In genomic region chr10:98134431-98135221, GRCh38 we compare ENCODE assay signal across 8 cellular contexts. TPM values are rescaled to one million over a fixed set of nuclear protein-coding genes. Genes with fewer than 3 reads are reported as not detected.
DNase-seq lines count a peak whose midpoint lies in the region; ATAC-seq and TF ChIP-seq lines count a peak whose summit lies in the region.

Gene R3HCC1L (plus strand): TSS chr10:98134657. CDS start chr10:98208115, 73,458 bp downstream.

- peaks cover 7% of the 10 kb centered on the region for H3K36me3 Mint-ChIP-seq in T-helper 1 cell treated with Interleukin-12 subunit alpha and Interleukin-12 subunit beta and Interleukin-4 antibody, amounts not matched to agents 30 μg/mL and 1 μg/mL, for 36 hours (ENCODE audit: low read depth)

- peaks cover 7% of the 10 kb centered on the region for H3K9me3 Mint-ChIP-seq in T-helper 1 cell treated with Interleukin-12 subunit alpha and Interleukin-12 subunit beta and Interleukin-4 antibody, amounts not matched to agents 30 μg/mL and 1 μg/mL, for 36 hours

- peak within 1 kb of the TSS; percentile 90 for H3K4me3 Mint-ChIP-seq in T-helper 1 cell treated with Interleukin-12 subunit alpha and Interleukin-12 subunit beta and Interleukin-4 antibody, amounts not matched to agents 30 μg/mL and 1 μg/mL, for 36 hours

- peak; percentile 92 for ATAC-seq in HG02852 (IDR thresholded peaks at IDR 0.05; ENCODE audit: unreplicated experiment)
- ATAC-seq in left ventricle myocardium superior, result peak; percentile 99

- peak within 1 kb of the TSS; percentile 81 to 84 for H3K27ac ChIP-seq in prostate gland

- DNase-seq in NCI-H146 treated with DMSO at 0.1 percent for 48 hours (lab: John Stamatoyannopoulos, UW; ENCODE audit: unreplicated experiment), result peak; percentile 70
- peak; percentile 32 for DNase-seq in amniotic stem cell (lab: John Stamatoyannopoulos, UW)
- DNase-seq in left ventricle myocardium superior, result peak; percentile 95
- peak; percentile 79 for DNase-seq in prostate gland (ENCODE audit: low spot score)
- peak; percentile 93 for DNase-seq in ureter (ENCODE audit: low spot score)

- peaks cover 37% of the 10 kb centered on the region for H3K4me1 Mint-ChIP-seq in T-helper 1 cell treated with Interleukin-12 subunit alpha and Interleukin-12 subunit beta and Interleukin-4 antibody, amounts not matched to agents 30 μg/mL and 1 μg/mL, for 36 hours (ENCODE audit: low read depth)

- peak within 1 kb of the TSS; percentile 82 for H3K27ac Mint-ChIP-seq in T-helper 1 cell treated with Interleukin-12 subunit alpha and Interleukin-12 subunit beta and Interleukin-4 antibody, amounts not matched to agents 30 μg/mL and 1 μg/mL, for 36 hours

- WGBS in prostate gland, result under 1% methylated on average over 58 of the region's 64 CpGs

- no peaks in the 10 kb centered on the region for H3K27me3 Mint-ChIP-seq in T-helper 1 cell treated with Interleukin-12 subunit alpha and Interleukin-12 subunit beta and Interleukin-4 antibody, amounts not matched to agents 30 μg/mL and 1 μg/mL, for 36 hours (ENCODE audit: low read depth)

- H3K4me1 ChIP-seq in prostate gland (replicated peaks), result no peaks in the 10 kb centered on the region

- H3K9me3 ChIP-seq in prostate gland, result no peaks in the 10 kb centered on the region

- no peaks in the 10 kb centered on the region for H3K27me3 ChIP-seq in prostate gland (replicated peaks; ENCODE audit: insufficient read depth)

- H3K4me3 ChIP-seq in prostate gland, result peak within 1 kb of the TSS; percentile 80 to 81

- TF ChIP-seq POLR2A in GM15510 (IDR thresholded peaks at IDR 0.05; ENCODE audit: borderline replicate concordance, extremely low read depth, insufficient read length), result peak; percentile 91
- TF ChIP-seq POLR2A in prostate gland (IDR thresholded peaks at IDR 0.05), result peak; percentile 83

- H3K36me3 ChIP-seq in prostate gland, result no peaks in the 10 kb centered on the region

- intact Hi-C loops in left ventricle myocardium superior (cut with micrococcal nuclease) (no loop called here), prostate gland (cut with DNase I) (no loop called here)

- peak in 1 of 4 experiments; percentile 18 for TF ChIP-seq CTCF in prostate gland (IDR thresholded peaks at IDR 0.05)

RNA-seq across cellular contexts. Expression of gene R3HCC1L, which starts in this region (rescaled TPM):
- total RNA-seq in left ventricle myocardium superior, result 4.8 TPM
- total RNA-seq in prostate gland, result 10 to 100 TPM; 14.2 to 26.0 TPM
- total RNA-seq in ureter, result 21.0 TPM

Comparison
In these comparisons a context has a peak if more than half of its experiments do, and no peak if none do; other contexts are left out.
1. Peak in every context shown above with its lines: DNase-seq, ATAC-seq, H3K4me3 ChIP-seq and H3K27ac ChIP-seq.
2. DNase-seq: peak in every context shown above with its lines; median percentile 95 in left ventricle myocardium superior; 93 in ureter; 79 in prostate gland; 70 in NCI-H146 treated with DMSO at 0.1 percent for 48 hours; 32 in amniotic stem cell.